Comparison of ENCODE assay signal across 9 cellular contexts in the genomic region with DNA sequence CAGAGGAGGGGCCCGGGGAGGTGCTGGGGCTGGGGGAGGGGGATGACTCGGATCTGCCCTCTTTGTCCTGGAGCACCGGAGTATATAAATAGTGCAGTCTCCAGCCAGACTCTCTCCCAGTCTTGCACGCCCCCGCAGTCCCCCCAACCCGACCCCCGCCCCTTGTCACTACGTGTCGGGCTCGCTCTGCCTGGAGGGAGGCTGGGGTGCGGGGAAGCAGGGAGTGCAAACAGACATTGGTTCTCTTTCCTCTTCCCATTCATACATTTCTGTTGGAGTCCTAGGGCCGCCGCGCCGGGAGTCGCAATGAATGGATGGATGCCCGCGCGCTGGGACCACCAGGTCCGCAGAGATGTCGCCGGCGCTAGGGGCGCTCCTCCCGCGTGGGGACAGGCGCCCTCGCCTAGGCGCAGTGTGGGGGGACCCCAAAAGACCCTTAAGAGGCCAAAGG.
DNase-seq lines count a peak whose midpoint lies in the region; ATAC-seq and TF ChIP-seq lines count a peak whose summit lies in the region.
"Had no signal": no experiment of that assay in that cellular context is flagged by ENCODE, and none has a peak within 500 bp of the region (broad histone marks: within the 10 kb centered on the region; RNA-seq: fewer than 3 reads in every experiment).

No MANE protein-coding gene starts in this region.

- peak; percentile 21 for DNase-seq in GM03348 (ENCODE audit: low spot score)
- DNase-seq in adrenal gland, result no peak
- DNase-seq in skeletal muscle cell (ENCODE audit: low read depth), result no peak
- DNase-seq in NCI-H2081 (lab: John Stamatoyannopoulos, UW), result no peak
- no peak for DNase-seq in NK-92 (lab: John Stamatoyannopoulos, UW; ENCODE audit: unreplicated experiment)
- DNase-seq in mucosa of descending colon, result no peak

- H3K4me1 ChIP-seq in adrenal gland (replicated peaks in 1 of 2), result peaks cover 0 to 7% of the 10 kb centered on the region in 2 donors
- peaks cover 3% of the 10 kb centered on the region; the same call in 1 of the 2 replicates for H3K4me1 ChIP-seq in iPS-20b (ENCODE audit: insufficient read depth, low read length)
- H3K4me1 ChIP-seq in mucosa of descending colon (ENCODE audit: low read depth), result no peaks in the 10 kb centered on the region

- intact Hi-C loops in adrenal gland (cut with DNase I) (no loop called here), mucosa of descending colon (cut with DNase I, micrococcal nuclease) (no loop called here)

- H3K27me3 ChIP-seq in adrenal gland, result no peaks in the 10 kb centered on the region
- H3K27me3 ChIP-seq in iPS-20b (ENCODE audit: insufficient read depth, low read length), result peaks cover 100% of the 10 kb centered on the region

- TF ChIP-seq CTCF in adrenal gland (IDR thresholded peaks at IDR 0.05), result no peak
- TF ChIP-seq CTCF in mucosa of descending colon (IDR thresholded peaks at IDR 0.05), result no peak

- H3K9me3 ChIP-seq in adrenal gland (replicated peaks in 1 of 3), result no peaks in the 10 kb centered on the region
- no peaks in the 10 kb centered on the region for H3K9me3 ChIP-seq in iPS-20b (ENCODE audit: insufficient read depth, low read depth, low read length)
- no peaks in the 10 kb centered on the region for H3K9me3 ChIP-seq in mucosa of descending colon
- H3K9me3 ChIP-seq: upper lobe of left lung had no signal

- H3K4me3 ChIP-seq in adrenal gland, result peak overlapping the region in 3 of 4 donors; percentile 23 to 70 (median 63)
- H3K4me3 ChIP-seq in iPS-20b (ENCODE audit: low read length), result peak overlapping the region; percentile 77
- peak overlapping the region; percentile 52 for H3K4me3 ChIP-seq in skeletal muscle cell (ENCODE audit: low read depth, low read length)
- no peak overlapping the region for H3K4me3 ChIP-seq in mucosa of descending colon

- H3K27ac ChIP-seq in adrenal gland (peak overlapping the region in 3 of 5 donors; percentile 32 to 79 (median 75)), iPS-20b (ENCODE audit: low read length) (no peak overlapping the region)
- H3K27ac ChIP-seq: upper lobe of left lung had no signal

- H3K9ac ChIP-seq in iPS-20b (ENCODE audit: low read depth, low read length), result no peak overlapping the region

- H3K36me3 ChIP-seq in adrenal gland (replicated peaks in 1 of 2), result no peaks in the 10 kb centered on the region
- no peaks in the 10 kb centered on the region for H3K36me3 ChIP-seq in iPS-20b (ENCODE audit: insufficient read depth, low read depth, low read length)
- H3K36me3 ChIP-seq in mucosa of descending colon (ENCODE audit: low read depth), result no peaks in the 10 kb centered on the region
- H3K36me3 ChIP-seq: upper lobe of left lung had no signal

- ATAC-seq in mucosa of descending colon, result no peak
- no peak for ATAC-seq in GM19455 (IDR thresholded peaks at IDR 0.05; ENCODE audit: unreplicated experiment)

- WGBS in adrenal gland, 4 donors, result 1 to 2% (median 2%) methylated on average over 10 to 29 of the region's 29 CpGs; no CpG with 5 or more reads in 1 of the 4 donors

- no peak for TF ChIP-seq POLR2A in adrenal gland (IDR thresholded peaks at IDR 0.05)
